ENCODE assay signal across 9 cellular contexts in genomic region chr16:56673916-56674315, GRCh38. TPM values are rescaled to one million over a fixed set of nuclear protein-coding genes. Genes with fewer than 3 reads are reported as not detected.
DNase-seq lines count a peak whose midpoint lies in the region; ATAC-seq and TF ChIP-seq lines count a peak whose summit lies in the region.
"Had no signal": no experiment of that assay in that cellular context is flagged by ENCODE, and none has a peak within 500 bp of the region (broad histone marks: within the 10 kb centered on the region; RNA-seq: fewer than 3 reads in every experiment).

No MANE protein-coding gene starts in this region.

- no peak overlapping the region for H4K91ac ChIP-seq in trophoblast cell (ENCODE audit: low read depth, low read length)

- no peak overlapping the region for H3K9ac ChIP-seq in trophoblast cell (ENCODE audit: low read length)

- no peak overlapping the region for H2AK5ac ChIP-seq in trophoblast cell (ENCODE audit: low read length)

- H2BK5ac ChIP-seq in trophoblast cell (ENCODE audit: low read depth, low read length, poor library complexity): no peak overlapping the region

- H2BK120ac ChIP-seq in trophoblast cell (ENCODE audit: insufficient read depth, low read length, poor library complexity): no peak overlapping the region

- no peak for ATAC-seq in GM21515 (IDR thresholded peaks at IDR 0.05; ENCODE audit: unreplicated experiment)

- H4K8ac ChIP-seq in trophoblast cell (ENCODE audit: low read depth, low read length): no peak overlapping the region

- H3K4me3 ChIP-seq in OCI-LY7 (ENCODE audit: low read depth, low read length, poor library complexity, severe bottlenecking) (no peak overlapping the region), epithelial cell of proximal tubule (ENCODE audit: low read depth, low read length) (no peak overlapping the region), trophoblast cell (ENCODE audit: low read depth, low read length) (no peak overlapping the region)

- BruUV-seq in OCI-LY7 (replicated peaks; lab: Mats Ljungman, UMichigan): no TSS peak

- intact Hi-C loops in OCI-LY7 (cut with micrococcal nuclease; ENCODE audit: unreplicated experiment): loop anchor here (1.0 kb wide), 1 partner anchor 28 kb away; no protein-coding TSS in a partner anchor

- CTCF ChIA-PET in OCI-LY7 (lab: Charles Lee; ENCODE audit: unreplicated experiment) (no interaction called here), HEK293T (lab: Yijun Ruan, JAX) (interaction anchor here (0.6 to 1.4 kb wide), 2 partner anchors 28 to 502 kb away, joined by 6 to 10 read pairs; no protein-coding TSS in a partner anchor)

- no peaks in the 10 kb centered on the region for H3K36me3 ChIP-seq in OCI-LY7 (ENCODE audit: insufficient read depth, low read length)
- H3K36me3 ChIP-seq in trophoblast cell (ENCODE audit: control insufficient read depth in 1 of 2, insufficient read depth in 2 of 2, low read length in 2 of 2): peaks cover 0 to 2% of the 10 kb centered on the region in 2 experiments

- H3K4ac ChIP-seq in trophoblast cell (ENCODE audit: low read depth, low read length): no peak overlapping the region

- WGBS in trophoblast cell (ENCODE audit: extremely low coverage, insufficient coverage, insufficient read length): no CpG with 5 or more reads among the region's 12 CpGs

- H2BK12ac ChIP-seq in trophoblast cell (ENCODE audit: low read length): no peak overlapping the region

- no peaks in the 10 kb centered on the region for H3K9me2 ChIP-seq in OCI-LY7 (ENCODE audit: insufficient read depth, low read length)

- H3K18ac ChIP-seq in trophoblast cell (ENCODE audit: low read length): no peak overlapping the region

- H2AFZ ChIP-seq in OCI-LY7 (ENCODE audit: low read length) (no peak overlapping the region), trophoblast cell (ENCODE audit: insufficient read depth, low read length, poor library complexity) (no peak overlapping the region)

- no peaks in the 10 kb centered on the region for H3K79me1 ChIP-seq in trophoblast cell (ENCODE audit: low read length)

- H3K27me3 ChIP-seq in trophoblast cell (ENCODE audit: insufficient read depth, low read length): peaks cover 45% of the 10 kb centered on the region

- H4K12ac ChIP-seq in trophoblast cell (ENCODE audit: low read depth, low read length): no peak overlapping the region

- POLR2A ChIA-PET in OCI-LY7 (lab: Charles Lee): no interaction called here
- POLR2A ChIA-PET in HEK293T (lab: Yijun Ruan, JAX): no interaction called here

- H3K4me2 ChIP-seq in OCI-LY7 (ENCODE audit: low read length) (no peak overlapping the region), trophoblast cell (ENCODE audit: low read length) (no peak overlapping the region)

- H3K4me1 ChIP-seq in OCI-LY7 (ENCODE audit: insufficient read depth, low read length, poor library complexity, severe bottlenecking) (no peaks in the 10 kb centered on the region), trophoblast cell (ENCODE audit: control insufficient read depth in 1 of 2, insufficient read depth in 2 of 2, low read length in 2 of 2) (no peaks in the 10 kb centered on the region)

- no peaks in the 10 kb centered on the region for H4K20me1 ChIP-seq in OCI-LY7 (ENCODE audit: insufficient read depth, low read length)

- TF ChIP-seq CTCF in OCI-LY7 (conservative IDR thresholded peaks at IDR 0.05; ENCODE audit: low read length) (peak; percentile 52; the same call in 1 of the 2 replicates), epithelial cell of proximal tubule (conservative IDR thresholded peaks at IDR 0.05; ENCODE audit: low read depth, low read length) (peak; percentile 70)

- no peak overlapping the region for H3K14ac ChIP-seq in trophoblast cell (ENCODE audit: low read length)

- H3K79me2 ChIP-seq in OCI-LY7 (ENCODE audit: insufficient read depth, low read depth, low read length) (no peaks in the 10 kb centered on the region), trophoblast cell (ENCODE audit: control insufficient read depth, insufficient read depth, low read length, poor library complexity) (no peaks in the 10 kb centered on the region)

- no peaks in the 10 kb centered on the region for H3K9me3 ChIP-seq in OCI-LY7 (ENCODE audit: low read length)
- peaks cover 3% of the 10 kb centered on the region for H3K9me3 ChIP-seq in trophoblast cell (ENCODE audit: insufficient read depth, low read depth, low read length)

- H3K27ac ChIP-seq in OCI-LY7 (ENCODE audit: low read depth, low read length, poor library complexity, severe bottlenecking) (no peak overlapping the region), trophoblast cell (ENCODE audit: low read depth, low read length) (no peak overlapping the region)

- DNase-seq in DMS 273 (lab: John Stamatoyannopoulos, UW; ENCODE audit: unreplicated experiment) (peak; percentile 54), DMS 273 treated with DMSO at 0.1 percent for 48 hours (lab: John Stamatoyannopoulos, UW) (no peak), OCI-LY7 (ENCODE audit: low spot score) (peak; percentile 19), epithelial cell of proximal tubule (ENCODE audit: low read depth) (no peak), trophoblast cell (peak; percentile 40 to 65), HEK293T (ENCODE audit: extremely low spot score) (no peak)
- no peak for DNase-seq in stimulated activated CD8-positive, alpha-beta memory T cell treated with anti-CD3 and anti-CD28 coated beads, Interleukin-4, amount 100 ng/mL, for 48 hours

- no peak overlapping the region for H3K23ac ChIP-seq in trophoblast cell (ENCODE audit: low read length)

TF ChIP-seq in HEK293T, 16 proteins besides CTCF, POLR2A, EP300 and RAD21:
- TF ChIP-seq LEF1 (IDR thresholded peaks at IDR 0.05; ENCODE audit: borderline replicate concordance) (no peak), SUZ12 (IDR thresholded peaks at IDR 0.05) (no peak), PKNOX1 (IDR thresholded peaks at IDR 0.05) (no peak), TARDBP (IDR thresholded peaks at IDR 0.05) (no peak), NFRKB (IDR thresholded peaks at IDR 0.05) (no peak), CTBP1 (IDR thresholded peaks at IDR 0.05; ENCODE audit: borderline replicate concordance) (no peak), FOXM1 (IDR thresholded peaks at IDR 0.05; ENCODE audit: borderline replicate concordance) (no peak), ZNF384 (IDR thresholded peaks at IDR 0.05) (no peak)
TF ChIP-seq in HEK293T: peak in this region for 0.

RNA-seq across cellular contexts. Expression of gene MT1H, which starts 4.3 kb away (rescaled TPM):
- not detected in 2 replicates for total RNA-seq in OCI-LY7 (2014; rRNA removed; shearing (Covaris generic))
- not detected in 2 replicates for total RNA-seq in OCI-LY7 (2022)
- 15.4 and 781 TPM in 2 replicates for total RNA-seq in epithelial cell of proximal tubule
- 44.8 and 60.4 TPM in 2 replicates for polyA plus RNA-seq in trophoblast cell (2013)

RNA-seq across cellular contexts. Expression of gene MT1G, which starts 6.1 kb away (rescaled TPM):
- total RNA-seq in OCI-LY7 (2014; rRNA removed; shearing (Covaris generic)): not detected in 2 replicates
- total RNA-seq in OCI-LY7 (2022) (not detected in 2 replicates), epithelial cell of proximal tubule (40.2 and 1,970 TPM in 2 replicates)
- 176 and 215 TPM in 2 replicates for polyA plus RNA-seq in trophoblast cell (2013)

RNA-seq across cellular contexts. Expression of gene MT1X, which starts 8.4 kb away (rescaled TPM):
- total RNA-seq in OCI-LY7 (2014; rRNA removed; shearing (Covaris generic)): 17.1 and 18.8 TPM in 2 replicates
- total RNA-seq in OCI-LY7 (2022) (14.6 and 21.2 TPM in 2 replicates), epithelial cell of proximal tubule (87.8 and 132 TPM in 2 replicates)
- 105 and 126 TPM in 2 replicates for polyA plus RNA-seq in trophoblast cell (2013)

RNA-seq across cellular contexts. Expression of gene MT1F, which starts 16.2 kb away (rescaled TPM):
- 0.44 TPM in 1 of 2 replicates, not detected in the other for total RNA-seq in OCI-LY7 (2014; rRNA removed; shearing (Covaris generic))
- total RNA-seq in OCI-LY7 (2022): 1.8 TPM in 1 of 2 replicates, not detected in the other
- 15.3 and 95.8 TPM in 2 replicates for total RNA-seq in epithelial cell of proximal tubule
- polyA plus RNA-seq in trophoblast cell (2013): 61.2 and 70.5 TPM in 2 replicates

RNA-seq across cellular contexts. Expression of gene MT1B, which starts 22.2 kb away (rescaled TPM):
- not detected in 2 replicates for total RNA-seq in OCI-LY7 (2014; rRNA removed; shearing (Covaris generic))
- total RNA-seq in OCI-LY7 (2022): not detected in 2 replicates
- not detected in 2 replicates for total RNA-seq in epithelial cell of proximal tubule
- not detected in 2 replicates for polyA plus RNA-seq in trophoblast cell (2013)
- total RNA-seq: T-helper 2 cell treated with Interferon-gamma antibody and Interleukin-4, amounts not matched to agents 100 ng/mL and 5 ng/mL, for 36 hours had no signal

Comparison
In these comparisons a context has a peak if more than half of its experiments do, and no peak if none do; other contexts are left out.
1. DNase-seq: peak in DMS 273 (single experiment), OCI-LY7 (single experiment) and trophoblast cell (2 of 2); none in DMS 273 treated with DMSO at 0.1 percent for 48 hours (single experiment), epithelial cell of proximal tubule (single experiment), HEK293T (single experiment) and stimulated activated CD8-positive, alpha-beta memory T cell treated with anti-CD3 and anti-CD28 coated beads, Interleukin-4, amount 100 ng/mL, for 48 hours (single experiment).
2. RNA of gene MT1H, which starts 4.3 kb away (total RNA-seq): 15.4 to 781 TPM in epithelial cell of proximal tubule; not detected in OCI-LY7; every median in the first group is over 10 times any median in the second.
3. RNA of gene MT1G, which starts 6.1 kb away (total RNA-seq): 40.2 to 1,970 TPM in epithelial cell of proximal tubule; not detected in OCI-LY7; every median in the first group is over 10 times any median in the second.